Comparison of ENCODE assay signal across 1 cellular context in genomic region chr2:218568190-218569037, GRCh38.
A peak's percentile ranks its signal among the peaks of the same experiment; 100 is the strongest.
TF ChIP-seq lines count a peak whose summit lies in the region.

A gene with protein sequence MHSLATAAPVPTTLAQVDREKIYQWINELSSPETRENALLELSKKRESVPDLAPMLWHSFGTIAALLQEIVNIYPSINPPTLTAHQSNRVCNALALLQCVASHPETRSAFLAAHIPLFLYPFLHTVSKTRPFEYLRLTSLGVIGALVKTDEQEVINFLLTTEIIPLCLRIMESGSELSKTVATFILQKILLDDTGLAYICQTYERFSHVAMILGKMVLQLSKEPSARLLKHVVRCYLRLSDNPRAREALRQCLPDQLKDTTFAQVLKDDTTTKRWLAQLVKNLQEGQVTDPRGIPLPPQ (plus strand): TSS chr2:218568839. CDS start chr2:218568955, 116 bp downstream.
A gene with protein sequence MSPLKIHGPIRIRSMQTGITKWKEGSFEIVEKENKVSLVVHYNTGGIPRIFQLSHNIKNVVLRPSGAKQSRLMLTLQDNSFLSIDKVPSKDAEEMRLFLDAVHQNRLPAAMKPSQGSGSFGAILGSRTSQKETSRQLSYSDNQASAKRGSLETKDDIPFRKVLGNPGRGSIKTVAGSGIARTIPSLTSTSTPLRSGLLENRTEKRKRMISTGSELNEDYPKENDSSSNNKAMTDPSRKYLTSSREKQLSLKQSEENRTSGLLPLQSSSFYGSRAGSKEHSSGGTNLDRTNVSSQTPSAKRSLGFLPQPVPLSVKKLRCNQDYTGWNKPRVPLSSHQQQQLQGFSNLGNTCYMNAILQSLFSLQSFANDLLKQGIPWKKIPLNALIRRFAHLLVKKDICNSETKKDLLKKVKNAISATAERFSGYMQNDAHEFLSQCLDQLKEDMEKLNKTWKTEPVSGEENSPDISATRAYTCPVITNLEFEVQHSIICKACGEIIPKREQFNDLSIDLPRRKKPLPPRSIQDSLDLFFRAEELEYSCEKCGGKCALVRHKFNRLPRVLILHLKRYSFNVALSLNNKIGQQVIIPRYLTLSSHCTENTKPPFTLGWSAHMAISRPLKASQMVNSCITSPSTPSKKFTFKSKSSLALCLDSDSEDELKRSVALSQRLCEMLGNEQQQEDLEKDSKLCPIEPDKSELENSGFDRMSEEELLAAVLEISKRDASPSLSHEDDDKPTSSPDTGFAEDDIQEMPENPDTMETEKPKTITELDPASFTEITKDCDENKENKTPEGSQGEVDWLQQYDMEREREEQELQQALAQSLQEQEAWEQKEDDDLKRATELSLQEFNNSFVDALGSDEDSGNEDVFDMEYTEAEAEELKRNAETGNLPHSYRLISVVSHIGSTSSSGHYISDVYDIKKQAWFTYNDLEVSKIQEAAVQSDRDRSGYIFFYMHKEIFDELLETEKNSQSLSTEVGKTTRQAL (minus strand): TSS chr2:218568351. CDS start chr2:218558653, 9,698 bp downstream.

TF ChIP-seq in K562, 482 proteins besides CTCF, POLR2A, EP300 and RAD21 (continued from another document and continues in another):
- peak; percentile 94 for TF ChIP-seq ZNF740 (CRISPR knock-in tag; IDR thresholded peaks at IDR 0.05)
- TF ChIP-seq ZNF740 (tag; IDR thresholded peaks at IDR 0.05), result peak in 1 of 2 experiments; percentile 81; a peak in 2 of 4 replicates
- no peak for TF ChIP-seq GTF2A2 (tag; IDR thresholded peaks at IDR 0.05)
- TF ChIP-seq SP1 (CRISPR knock-in tag; IDR thresholded peaks at IDR 0.05), result peak; percentile 89; the same call in 1 of the 2 replicates
- no peak for TF ChIP-seq ZNF24 (IDR thresholded peaks at IDR 0.05)
- no peak for TF ChIP-seq SAFB2 (IDR thresholded peaks at IDR 0.05; ENCODE audit: borderline replicate concordance, low read depth, low read length, severe bottlenecking)
- peak; percentile 65; the same call in 1 of the 2 replicates for TF ChIP-seq ELF1 (tag; IDR thresholded peaks at IDR 0.05)
- TF ChIP-seq KAT7 (CRISPR knock-in tag; IDR thresholded peaks at IDR 0.05; ENCODE audit: borderline replicate concordance), result peak; percentile 78; the same call in 1 of the 2 replicates
- TF ChIP-seq HMG20A (CRISPR knock-in tag; conservative IDR thresholded peaks at IDR 0.05), result no peak
- no peak for TF ChIP-seq ZEB2 (IDR thresholded peaks at IDR 0.05)
- no peak for TF ChIP-seq KDM2B (CRISPR knock-in tag; IDR thresholded peaks at IDR 0.05)
- TF ChIP-seq JUN (IDR thresholded peaks at IDR 0.05; ENCODE audit: borderline replicate concordance, low read depth, low read length), result no peak
- TF ChIP-seq JUN (CRISPR knock-in tag; IDR thresholded peaks at IDR 0.05; ENCODE audit: borderline replicate concordance), result no peak
- no peak for TF ChIP-seq IFI16 (CRISPR knock-in tag; IDR thresholded peaks at IDR 0.05)
- TF ChIP-seq ZNF445 (CRISPR knock-in tag; IDR thresholded peaks at IDR 0.05; ENCODE audit: low read depth), result no peak
- TF ChIP-seq U2AF2 (optimal IDR thresholded peaks at IDR 0.05; ENCODE audit: low read depth, low read length), result no peak
- TF ChIP-seq, protein P1, sequence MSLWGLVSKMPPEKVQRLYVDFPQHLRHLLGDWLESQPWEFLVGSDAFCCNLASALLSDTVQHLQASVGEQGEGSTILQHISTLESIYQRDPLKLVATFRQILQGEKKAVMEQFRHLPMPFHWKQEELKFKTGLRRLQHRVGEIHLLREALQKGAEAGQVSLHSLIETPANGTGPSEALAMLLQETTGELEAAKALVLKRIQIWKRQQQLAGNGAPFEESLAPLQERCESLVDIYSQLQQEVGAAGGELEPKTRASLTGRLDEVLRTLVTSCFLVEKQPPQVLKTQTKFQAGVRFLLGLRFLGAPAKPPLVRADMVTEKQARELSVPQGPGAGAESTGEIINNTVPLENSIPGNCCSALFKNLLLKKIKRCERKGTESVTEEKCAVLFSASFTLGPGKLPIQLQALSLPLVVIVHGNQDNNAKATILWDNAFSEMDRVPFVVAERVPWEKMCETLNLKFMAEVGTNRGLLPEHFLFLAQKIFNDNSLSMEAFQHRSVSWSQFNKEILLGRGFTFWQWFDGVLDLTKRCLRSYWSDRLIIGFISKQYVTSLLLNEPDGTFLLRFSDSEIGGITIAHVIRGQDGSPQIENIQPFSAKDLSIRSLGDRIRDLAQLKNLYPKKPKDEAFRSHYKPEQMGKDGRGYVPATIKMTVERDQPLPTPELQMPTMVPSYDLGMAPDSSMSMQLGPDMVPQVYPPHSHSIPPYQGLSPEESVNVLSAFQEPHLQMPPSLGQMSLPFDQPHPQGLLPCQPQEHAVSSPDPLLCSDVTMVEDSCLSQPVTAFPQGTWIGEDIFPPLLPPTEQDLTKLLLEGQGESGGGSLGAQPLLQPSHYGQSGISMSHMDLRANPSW (CRISPR knock-in tag; IDR thresholded peaks at IDR 0.05), result no peak
- TF ChIP-seq ZNF347 (CRISPR knock-in tag; IDR thresholded peaks at IDR 0.05; ENCODE audit: low read depth), result no peak
- no peak for TF ChIP-seq GATAD2A (IDR thresholded peaks at IDR 0.05)
- TF ChIP-seq, protein P2, sequence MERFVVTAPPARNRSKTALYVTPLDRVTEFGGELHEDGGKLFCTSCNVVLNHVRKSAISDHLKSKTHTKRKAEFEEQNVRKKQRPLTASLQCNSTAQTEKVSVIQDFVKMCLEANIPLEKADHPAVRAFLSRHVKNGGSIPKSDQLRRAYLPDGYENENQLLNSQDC (CRISPR knock-in tag; IDR thresholded peaks at IDR 0.05), result no peak
- TF ChIP-seq FIP1L1 (IDR thresholded peaks at IDR 0.05; ENCODE audit: low read depth, low read length, poor library complexity, severe bottlenecking), result peak; percentile 63
- TF ChIP-seq, protein P3, sequence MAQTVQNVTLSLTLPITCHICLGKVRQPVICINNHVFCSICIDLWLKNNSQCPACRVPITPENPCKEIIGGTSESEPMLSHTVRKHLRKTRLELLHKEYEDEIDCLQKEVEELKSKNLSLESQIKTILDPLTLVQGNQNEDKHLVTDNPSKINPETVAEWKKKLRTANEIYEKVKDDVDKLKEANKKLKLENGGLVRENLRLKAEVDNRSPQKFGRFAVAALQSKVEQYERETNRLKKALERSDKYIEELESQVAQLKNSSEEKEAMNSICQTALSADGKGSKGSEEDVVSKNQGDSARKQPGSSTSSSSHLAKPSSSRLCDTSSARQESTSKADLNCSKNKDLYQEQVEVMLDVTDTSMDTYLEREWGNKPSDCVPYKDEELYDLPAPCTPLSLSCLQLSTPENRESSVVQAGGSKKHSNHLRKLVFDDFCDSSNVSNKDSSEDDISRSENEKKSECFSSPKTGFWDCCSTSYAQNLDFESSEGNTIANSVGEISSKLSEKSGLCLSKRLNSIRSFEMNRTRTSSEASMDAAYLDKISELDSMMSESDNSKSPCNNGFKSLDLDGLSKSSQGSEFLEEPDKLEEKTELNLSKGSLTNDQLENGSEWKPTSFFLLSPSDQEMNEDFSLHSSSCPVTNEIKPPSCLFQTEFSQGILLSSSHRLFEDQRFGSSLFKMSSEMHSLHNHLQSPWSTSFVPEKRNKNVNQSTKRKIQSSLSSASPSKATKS (CRISPR knock-in tag; IDR thresholded peaks at IDR 0.05), result no peak
- TF ChIP-seq, protein P4, sequence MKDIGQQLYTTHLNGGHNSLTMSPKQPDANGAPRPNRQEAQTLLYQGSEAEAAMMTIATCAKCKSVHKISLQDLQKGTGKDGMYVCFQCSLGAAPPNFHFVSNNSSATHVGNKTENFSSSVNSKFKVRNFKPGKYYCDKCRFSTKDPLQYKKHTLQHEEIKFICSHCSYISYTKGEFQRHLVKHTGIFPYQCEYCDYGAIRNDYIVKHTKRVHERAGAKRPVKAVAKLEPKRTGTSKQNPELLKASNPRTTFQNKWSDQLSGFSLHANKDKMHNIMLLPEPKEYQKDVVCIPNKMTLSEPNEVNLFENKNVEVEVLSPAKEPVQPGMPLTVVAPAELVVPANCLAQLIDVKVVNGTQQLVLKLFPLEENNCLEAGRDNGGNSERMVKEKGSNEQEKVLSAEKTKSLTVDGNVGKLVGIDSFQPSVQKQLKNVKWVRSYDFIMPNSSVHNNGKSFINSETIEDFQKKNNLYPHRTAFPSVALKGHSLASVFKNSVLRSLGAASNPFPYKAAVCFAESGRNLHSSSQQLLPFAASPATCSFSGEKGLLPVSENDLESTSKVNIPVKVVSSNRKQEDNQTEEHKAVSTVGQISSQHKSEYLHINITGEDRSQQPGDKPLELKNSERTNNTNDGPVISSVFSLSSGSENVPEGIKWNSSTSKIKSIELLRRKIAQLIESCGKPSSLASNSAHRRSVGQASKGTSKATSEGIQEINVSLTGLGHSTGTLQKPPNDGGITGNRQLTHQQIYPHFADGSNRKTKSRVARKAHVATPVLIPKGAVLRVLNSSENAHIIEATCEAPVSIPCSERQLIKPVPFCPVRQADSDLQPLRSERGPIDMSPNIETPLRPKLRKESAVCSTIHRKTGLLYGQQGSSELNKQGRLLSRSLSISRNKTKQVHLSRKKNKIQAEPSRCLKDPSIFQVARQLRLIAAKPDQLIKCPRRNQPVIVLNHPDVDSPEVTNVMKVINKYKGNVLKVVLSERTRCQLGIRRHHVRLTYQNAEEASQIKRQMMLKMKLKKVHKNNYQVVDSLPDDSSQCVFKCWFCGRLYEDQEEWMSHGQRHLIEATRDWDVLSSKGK (CRISPR knock-in tag; IDR thresholded peaks at IDR 0.05), result no peak
- 0 out of 2 replicates have a peak, but pooled peaks have one; percentile 26 for TF ChIP-seq KLF16 (IDR thresholded peaks at IDR 0.05)
- TF ChIP-seq NONO (IDR thresholded peaks at IDR 0.05; ENCODE audit: low read depth in 2 of 2, low read length in 1 of 2), result no peak
- TF ChIP-seq FUS (optimal IDR thresholded peaks at IDR 0.05; ENCODE audit: low read depth, low read length), result no peak
- TF ChIP-seq MEF2A (IDR thresholded peaks at IDR 0.05; ENCODE audit: control insufficient read depth, low read depth, low read length), result no peak
- TF ChIP-seq CREB1 (IDR thresholded peaks at IDR 0.05), result peak; percentile 86
- peak; percentile 88 for TF ChIP-seq CREB1 (CRISPR knock-in tag; IDR thresholded peaks at IDR 0.05)
- no peak for TF ChIP-seq ZNF79 (CRISPR knock-in tag; IDR thresholded peaks at IDR 0.05; ENCODE audit: low read depth)
- TF ChIP-seq, protein P5, sequence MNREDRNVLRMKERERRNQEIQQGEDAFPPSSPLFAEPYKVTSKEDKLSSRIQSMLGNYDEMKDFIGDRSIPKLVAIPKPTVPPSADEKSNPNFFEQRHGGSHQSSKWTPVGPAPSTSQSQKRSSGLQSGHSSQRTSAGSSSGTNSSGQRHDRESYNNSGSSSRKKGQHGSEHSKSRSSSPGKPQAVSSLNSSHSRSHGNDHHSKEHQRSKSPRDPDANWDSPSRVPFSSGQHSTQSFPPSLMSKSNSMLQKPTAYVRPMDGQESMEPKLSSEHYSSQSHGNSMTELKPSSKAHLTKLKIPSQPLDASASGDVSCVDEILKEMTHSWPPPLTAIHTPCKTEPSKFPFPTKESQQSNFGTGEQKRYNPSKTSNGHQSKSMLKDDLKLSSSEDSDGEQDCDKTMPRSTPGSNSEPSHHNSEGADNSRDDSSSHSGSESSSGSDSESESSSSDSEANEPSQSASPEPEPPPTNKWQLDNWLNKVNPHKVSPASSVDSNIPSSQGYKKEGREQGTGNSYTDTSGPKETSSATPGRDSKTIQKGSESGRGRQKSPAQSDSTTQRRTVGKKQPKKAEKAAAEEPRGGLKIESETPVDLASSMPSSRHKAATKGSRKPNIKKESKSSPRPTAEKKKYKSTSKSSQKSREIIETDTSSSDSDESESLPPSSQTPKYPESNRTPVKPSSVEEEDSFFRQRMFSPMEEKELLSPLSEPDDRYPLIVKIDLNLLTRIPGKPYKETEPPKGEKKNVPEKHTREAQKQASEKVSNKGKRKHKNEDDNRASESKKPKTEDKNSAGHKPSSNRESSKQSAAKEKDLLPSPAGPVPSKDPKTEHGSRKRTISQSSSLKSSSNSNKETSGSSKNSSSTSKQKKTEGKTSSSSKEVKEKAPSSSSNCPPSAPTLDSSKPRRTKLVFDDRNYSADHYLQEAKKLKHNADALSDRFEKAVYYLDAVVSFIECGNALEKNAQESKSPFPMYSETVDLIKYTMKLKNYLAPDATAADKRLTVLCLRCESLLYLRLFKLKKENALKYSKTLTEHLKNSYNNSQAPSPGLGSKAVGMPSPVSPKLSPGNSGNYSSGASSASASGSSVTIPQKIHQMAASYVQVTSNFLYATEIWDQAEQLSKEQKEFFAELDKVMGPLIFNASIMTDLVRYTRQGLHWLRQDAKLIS (CRISPR knock-in tag; IDR thresholded peaks at IDR 0.05), result peak; percentile 87
- peak; percentile 95 for TF ChIP-seq MTA2 (IDR thresholded peaks at IDR 0.05; ENCODE audit: low read depth)
- TF ChIP-seq, protein P6, sequence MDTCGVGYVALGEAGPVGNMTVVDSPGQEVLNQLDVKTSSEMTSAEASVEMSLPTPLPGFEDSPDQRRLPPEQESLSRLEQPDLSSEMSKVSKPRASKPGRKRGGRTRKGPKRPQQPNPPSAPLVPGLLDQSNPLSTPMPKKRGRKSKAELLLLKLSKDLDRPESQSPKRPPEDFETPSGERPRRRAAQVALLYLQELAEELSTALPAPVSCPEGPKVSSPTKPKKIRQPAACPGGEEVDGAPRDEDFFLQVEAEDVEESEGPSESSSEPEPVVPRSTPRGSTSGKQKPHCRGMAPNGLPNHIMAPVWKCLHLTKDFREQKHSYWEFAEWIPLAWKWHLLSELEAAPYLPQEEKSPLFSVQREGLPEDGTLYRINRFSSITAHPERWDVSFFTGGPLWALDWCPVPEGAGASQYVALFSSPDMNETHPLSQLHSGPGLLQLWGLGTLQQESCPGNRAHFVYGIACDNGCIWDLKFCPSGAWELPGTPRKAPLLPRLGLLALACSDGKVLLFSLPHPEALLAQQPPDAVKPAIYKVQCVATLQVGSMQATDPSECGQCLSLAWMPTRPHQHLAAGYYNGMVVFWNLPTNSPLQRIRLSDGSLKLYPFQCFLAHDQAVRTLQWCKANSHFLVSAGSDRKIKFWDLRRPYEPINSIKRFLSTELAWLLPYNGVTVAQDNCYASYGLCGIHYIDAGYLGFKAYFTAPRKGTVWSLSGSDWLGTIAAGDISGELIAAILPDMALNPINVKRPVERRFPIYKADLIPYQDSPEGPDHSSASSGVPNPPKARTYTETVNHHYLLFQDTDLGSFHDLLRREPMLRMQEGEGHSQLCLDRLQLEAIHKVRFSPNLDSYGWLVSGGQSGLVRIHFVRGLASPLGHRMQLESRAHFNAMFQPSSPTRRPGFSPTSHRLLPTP (IDR thresholded peaks at IDR 0.05; ENCODE audit: borderline replicate concordance, extremely low read depth, insufficient read length), result no peak
- TF ChIP-seq, protein P7, sequence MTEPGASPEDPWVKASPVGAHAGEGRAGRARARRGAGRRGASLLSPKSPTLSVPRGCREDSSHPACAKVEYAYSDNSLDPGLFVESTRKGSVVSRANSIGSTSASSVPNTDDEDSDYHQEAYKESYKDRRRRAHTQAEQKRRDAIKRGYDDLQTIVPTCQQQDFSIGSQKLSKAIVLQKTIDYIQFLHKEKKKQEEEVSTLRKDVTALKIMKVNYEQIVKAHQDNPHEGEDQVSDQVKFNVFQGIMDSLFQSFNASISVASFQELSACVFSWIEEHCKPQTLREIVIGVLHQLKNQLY (CRISPR knock-in tag; conservative IDR thresholded peaks at IDR 0.05), result 0 out of 4 replicates have a peak, but pooled peaks of 1 of the 2 experiments have one; percentile 61
